Comparison of ENCODE assay signal across 8 cellular contexts in genomic region chr15:71752604-71753289, GRCh38. TPM values are rescaled to one million over a fixed set of nuclear protein-coding genes. Genes with fewer than 3 reads are reported as not detected.
DNase-seq lines count a peak whose midpoint lies in the region; TF ChIP-seq lines count a peak whose summit lies in the region.

No MANE protein-coding gene starts in this region.

- no peak for TF ChIP-seq EP300 in transverse colon (IDR thresholded peaks at IDR 0.05; ENCODE audit: low read depth)

- intact Hi-C loops in transverse colon (cut with DNase I; ENCODE audit: low total_unique reads): no loop called here

- H3K36me3 Mint-ChIP-seq in HFFc6 (ENCODE audit: low read depth) (peaks cover 32% of the 10 kb centered on the region), glutamatergic neuron (ENCODE audit: unreplicated experiment) (peaks cover 19% of the 10 kb centered on the region)

- in situ Hi-C loops in transverse colon (cut with MboI; ENCODE audit: low pct_ligation_motif_present in 1 of 4, low pct_unique_long_range_greater_than_20kb in 1 of 4, low sequenced_read_pairs in 3 of 4): loop anchor here in 2 of 4 donors (10.0 to 25.0 kb wide), 2 partner anchors 402 to 410 kb away; no protein-coding TSS in a partner anchor

- peak overlapping the region; percentile 51 to 75 (median 65) for H3K27ac ChIP-seq in transverse colon

- peaks cover 55% of the 10 kb centered on the region for H3K4me1 Mint-ChIP-seq in HFFc6 (ENCODE audit: low read depth)
- peaks cover 25% of the 10 kb centered on the region for H3K4me1 Mint-ChIP-seq in glutamatergic neuron (ENCODE audit: low read depth, unreplicated experiment)

- H3K27me3 Mint-ChIP-seq in HFFc6 (ENCODE audit: insufficient read depth) (peaks cover 3% of the 10 kb centered on the region), glutamatergic neuron (ENCODE audit: unreplicated experiment) (peaks cover 8% of the 10 kb centered on the region)

- no peak for TF ChIP-seq POLR2A in transverse colon (IDR thresholded peaks at IDR 0.05)

- H3K4me3 Mint-ChIP-seq in HFFc6 (peak overlapping the region; percentile 62), glutamatergic neuron (ENCODE audit: unreplicated experiment) (no peak overlapping the region)

- peak; percentile 83 for TF ChIP-seq CTCF in HFFc6 (IDR thresholded peaks at IDR 0.05)
- TF ChIP-seq CTCF in glutamatergic neuron (IDR thresholded peaks at IDR 0.05; ENCODE audit: partially characterized antibody, unreplicated experiment): no peak
- peak; percentile 23 to 76 (median 52) for TF ChIP-seq CTCF in transverse colon (IDR thresholded peaks at IDR 0.05)

- H3K9me3 Mint-ChIP-seq in HFFc6: no peaks in the 10 kb centered on the region
- H3K9me3 Mint-ChIP-seq in glutamatergic neuron (ENCODE audit: unreplicated experiment): peaks cover 20% of the 10 kb centered on the region

- H3K4me3 ChIP-seq in transverse colon: no peak overlapping the region

- DNase-seq in DMS53 (lab: John Stamatoyannopoulos, UW) (peak; percentile 75), HFFc6 (peak; percentile 98), SW480 (ENCODE audit: low spot score) (peak; percentile 54), glutamatergic neuron (peak; percentile 38), transverse colon (peak; percentile 84), midbrain (lab: John Stamatoyannopoulos, UW) (no peak)
- no peak for DNase-seq in activated effector memory CD4-positive, alpha-beta T cell treated with Interleukin-2 at 50 U/mL for 16 hours
- DNase-seq in central memory CD4-positive, alpha-beta T cell: no peak

- H3K36me3 ChIP-seq in transverse colon: no peaks in the 10 kb centered on the region

- WGBS in transverse colon (ENCODE audit: low coverage in 1 of 2), 2 donors: 43 to 44% methylated on average over 10 to 11 of the region's 11 CpGs

- H3K27me3 ChIP-seq in transverse colon: no peaks in the 10 kb centered on the region

- H3K27ac Mint-ChIP-seq in HFFc6 (peak overlapping the region; percentile 83), glutamatergic neuron (ENCODE audit: unreplicated experiment) (peak overlapping the region; percentile 22)

- H3K9me3 ChIP-seq in transverse colon: no peaks in the 10 kb centered on the region

- H3K4me1 ChIP-seq in transverse colon: peaks cover 2 to 70% (median 23%) of the 10 kb centered on the region in 4 donors

RNA-seq across cellular contexts. Expression of gene NR2E3, which starts 57.6 kb away (rescaled TPM):
- not detected for total RNA-seq in HFFc6 (2021; fragmentation: NEBNext Ultra II Directional; extraction: Animal tissue kit (Norgen Biotek cat#: 25700))
- total RNA-seq in glutamatergic neuron (ENCODE audit: unreplicated experiment) (0.69 TPM), transverse colon (under 1 TPM in 2 of 4 donors, not detected in 2; 0.55 to 0.95 TPM)

Comparison
In these comparisons a context has a peak if more than half of its experiments do, and no peak if none do; other contexts are left out.
1. DNase-seq: peak in DMS53 (single experiment), HFFc6 (single experiment), SW480 (single experiment), glutamatergic neuron (single experiment) and transverse colon (single experiment); none in activated effector memory CD4-positive, alpha-beta T cell treated with Interleukin-2 at 50 U/mL for 16 hours (single experiment), central memory CD4-positive, alpha-beta T cell (single experiment) and midbrain (single experiment).